Comparison of ENCODE assay signal across 24 cellular contexts in the genomic region with DNA sequence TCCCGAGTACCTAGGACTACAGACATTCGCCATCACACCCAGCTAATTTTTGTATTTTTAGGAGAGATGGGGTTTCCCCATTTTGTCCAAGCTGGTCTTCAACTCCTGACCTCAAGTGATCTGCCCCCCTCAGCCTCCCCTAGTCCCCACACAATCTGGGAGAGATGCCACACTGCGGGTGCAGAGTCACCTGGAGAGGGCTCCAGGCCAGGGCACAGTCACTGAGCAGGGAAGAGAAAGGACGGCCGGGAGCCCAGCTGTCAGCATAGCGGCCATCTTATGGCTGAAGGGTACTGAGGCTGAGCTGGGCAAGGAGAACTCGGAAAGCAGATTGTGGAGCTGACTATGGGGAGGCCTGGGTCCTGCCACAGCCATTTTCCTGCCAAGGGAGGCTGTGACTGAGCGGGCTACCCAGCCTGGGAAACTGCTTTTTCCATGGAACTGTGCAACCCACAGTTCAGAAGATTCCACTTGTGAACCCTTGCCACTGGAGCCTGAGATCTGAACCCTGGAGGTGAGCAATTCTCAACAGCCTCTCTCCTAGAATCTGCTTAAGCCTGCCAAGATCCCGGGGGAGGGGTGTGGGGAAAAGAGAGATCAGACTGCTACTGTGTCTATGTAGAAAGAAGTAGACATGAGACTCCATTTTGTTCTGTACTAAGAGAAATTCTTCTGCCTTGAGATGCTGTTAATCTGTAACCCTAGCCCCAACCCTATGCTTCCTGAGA.
DNase-seq lines count a peak whose midpoint lies in the region; FAIRE-seq and TF ChIP-seq lines count a peak whose summit lies in the region.
"Had no signal": no experiment of that assay in that cellular context is flagged by ENCODE, and none has a peak within 500 bp of the region (broad histone marks: within the 10 kb centered on the region; RNA-seq: fewer than 3 reads in every experiment).

No MANE protein-coding gene starts in this region.

- no peak overlapping the region for H2BK5ac ChIP-seq in neuronal stem cell (ENCODE audit: low read length)

- H3K23ac ChIP-seq in neuronal stem cell (ENCODE audit: low read depth, low read length, poor library complexity), result no peak overlapping the region

- H3K4ac ChIP-seq in neuronal stem cell (ENCODE audit: low read length), result no peak overlapping the region

- 92% methylated on average over 8 of the region's 9 CpGs for WGBS in HUES64
- no CpG with 5 or more reads among the region's 9 CpGs for WGBS in neuronal stem cell (ENCODE audit: extremely low coverage in 2 of 2, insufficient read length in 2 of 2, insufficient replicate concordance in 1 of 2), 2 donors

- peak overlapping the region; percentile 51 for H2AFZ ChIP-seq in neuronal stem cell (ENCODE audit: low read length)
- H2AFZ ChIP-seq: PC-9 had no signal

- H3K9ac ChIP-seq in HUES64 (ENCODE audit: low read depth, low read length) (no peak overlapping the region), neuronal stem cell (ENCODE audit: low read depth, low read length, poor library complexity) (no peak overlapping the region)

- H3K36me3 ChIP-seq in HUES64 (ENCODE audit: insufficient read depth, low read length) (no peaks in the 10 kb centered on the region), neuronal stem cell (replicated peaks in 1 of 2; ENCODE audit: control insufficient read depth in 2 of 2, insufficient read depth in 2 of 2, low read length in 2 of 2) (no peaks in the 10 kb centered on the region)

- H3K4me1 ChIP-seq in HUES64 (ENCODE audit: insufficient read depth, low read length) (0 out of 2 replicates have a peak, but pooled peaks cover 3% of the 10 kb centered on the region), neuronal stem cell (ENCODE audit: control insufficient read depth in 2 of 2, insufficient read depth in 1 of 2, low read depth in 1 of 2, low read length in 2 of 2) (peaks cover 0 to 1% of the 10 kb centered on the region in 2 donors)

- FAIRE-seq in D721Med (lab: Jason Lieb, UNC), result no peak
- FAIRE-seq: GM19239 had no signal

- intact Hi-C loops in posterior vena cava (cut with DNase I), result no loop called here

- no peaks in the 10 kb centered on the region for H3K79me1 ChIP-seq in neuronal stem cell (ENCODE audit: low read depth, low read length)

- H4K91ac ChIP-seq in neuronal stem cell (ENCODE audit: low read depth, low read length, poor library complexity), result no peak overlapping the region

- H4K8ac ChIP-seq in neuronal stem cell (ENCODE audit: low read depth, low read length), result no peak overlapping the region

- no peak overlapping the region for H3K14ac ChIP-seq in neuronal stem cell (ENCODE audit: low read length)

- H2BK15ac ChIP-seq in neuronal stem cell (ENCODE audit: low read length), result no peak overlapping the region

- TF ChIP-seq CTCF in VCaP (conservative IDR thresholded peaks at IDR 0.05) (no peak), D721Med (IDR thresholded peaks at IDR 0.05; ENCODE audit: insufficient read depth, missing control alignments) (no peak)

- DNase-seq in left kidney (ENCODE audit: low read depth, low spot score) (peak; percentile 57), neuronal stem cell (ENCODE audit: low spot score) (no peak), posterior vena cava (ENCODE audit: low spot score) (no peak), D721Med (ENCODE audit: insufficient read length, low spot score) (no peak), NCI-H187 (lab: John Stamatoyannopoulos, UW) (no peak)
- no peak for DNase-seq in activated naive CD4-positive, alpha-beta T cell (lab: John Stamatoyannopoulos, UW)
- DNase-seq: Calu3; CD4-positive, alpha-beta memory T cell; EL; GF-D8; MM.1S; NCI-H1092; NCI-H1436; NCI-H1930; NCI-H345; NCI-H524; PC-9; RPMI8226; SHP77; SW 1271 had no signal

- no peak overlapping the region for H3K4me3 ChIP-seq in HUES64 (ENCODE audit: low read length)
- H3K4me3 ChIP-seq in neuronal stem cell (ENCODE audit: low read length in 2 of 2), result no peak overlapping the region
- H3K4me3 ChIP-seq: PC-9, SK-N-MC had no signal

- H3K9me3 ChIP-seq in HUES64 (ENCODE audit: insufficient read depth, low read depth, low read length) (no peaks in the 10 kb centered on the region), neuronal stem cell (replicated peaks in 1 of 2; ENCODE audit: control insufficient read depth in 2 of 2, insufficient read depth in 1 of 2, low read depth in 1 of 2, low read length in 2 of 2) (no peaks in the 10 kb centered on the region)

- H3K27ac ChIP-seq in HUES64 (ENCODE audit: low read depth, low read length) (peak overlapping the region; percentile 55; the same call in 1 of the 2 replicates), VCaP (peak overlapping the region; percentile 56), neuronal stem cell (replicated peaks; ENCODE audit: low read length) (no peak overlapping the region)
- H3K27ac ChIP-seq: PC-9, SK-N-MC had no signal

- H3K18ac ChIP-seq in neuronal stem cell (ENCODE audit: low read length), result no peak overlapping the region

- no peaks in the 10 kb centered on the region for H3K27me3 ChIP-seq in HUES64 (ENCODE audit: insufficient read depth, low read length)
- no peaks in the 10 kb centered on the region for H3K27me3 ChIP-seq in neuronal stem cell (ENCODE audit: control insufficient read depth in 3 of 3, insufficient read depth in 3 of 3, low read depth in 1 of 3, low read length in 3 of 3)

- no peak overlapping the region for H2BK12ac ChIP-seq in neuronal stem cell (ENCODE audit: low read length)

- no peak overlapping the region for H2BK120ac ChIP-seq in neuronal stem cell (ENCODE audit: low read depth, low read length)

- H3K4me2 ChIP-seq in neuronal stem cell (ENCODE audit: insufficient read depth, low read length, poor library complexity, severe bottlenecking), result no peak overlapping the region
- H3K4me2 ChIP-seq: PC-9 had no signal

- H2AK5ac ChIP-seq in neuronal stem cell (ENCODE audit: low read depth, low read length), result no peak overlapping the region
